Comparison of ENCODE assay signal across 27 cellular contexts in the genomic region with DNA sequence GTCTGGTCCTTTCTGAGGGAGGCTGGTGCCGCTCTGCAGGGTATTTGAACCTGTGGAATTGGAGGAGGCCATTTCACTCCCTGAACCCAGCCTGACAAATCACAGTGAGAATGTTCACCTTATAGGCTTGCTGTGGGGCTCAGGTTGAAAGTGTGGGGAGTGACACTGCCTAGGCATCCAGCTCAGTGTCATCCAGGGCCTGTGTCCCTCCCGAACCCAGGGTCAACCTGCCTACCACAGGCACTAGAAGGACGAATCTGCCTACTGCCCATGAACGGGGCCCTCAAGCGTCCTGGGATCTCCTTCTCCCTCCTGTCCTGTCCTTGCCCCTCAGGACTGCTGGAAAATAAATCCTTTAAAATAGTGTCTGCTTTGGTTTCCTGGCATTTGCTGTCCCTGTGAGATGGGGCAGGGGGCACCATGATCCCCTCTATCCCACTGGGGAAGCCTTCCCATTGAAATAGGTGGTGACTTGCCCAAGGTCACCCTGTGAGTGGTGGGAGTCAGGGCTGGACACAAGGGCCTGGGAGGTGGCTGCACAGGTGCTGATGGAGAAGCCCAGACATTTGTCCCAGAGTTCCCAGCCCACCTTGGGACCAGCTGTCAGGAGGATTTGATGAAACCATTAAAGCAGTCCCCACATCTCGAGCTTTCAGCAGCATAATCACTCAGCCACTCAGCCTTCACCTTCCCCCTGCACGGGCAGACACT. TPM values are rescaled to one million over a fixed set of nuclear protein-coding genes. Genes with fewer than 3 reads are reported as not detected.
DNase-seq lines count a peak whose midpoint lies in the region; ATAC-seq and TF ChIP-seq lines count a peak whose summit lies in the region.
"Had no signal": no experiment of that assay in that cellular context is flagged by ENCODE, and none has a peak within 500 bp of the region (broad histone marks: within the 10 kb centered on the region; RNA-seq: fewer than 3 reads in every experiment).

No MANE protein-coding gene starts in this region.

- ATAC-seq in GM19455 (IDR thresholded peaks at IDR 0.05; ENCODE audit: unreplicated experiment) = no peak

- H3K4me3 Mint-ChIP-seq in activated CD4-positive, alpha-beta T cell treated with anti-CD3 and anti-CD28 coated beads, Interleukin-2, amount 10 ng/mL, durations not matched to agents 7 days and 5 days = no peak overlapping the region
- H3K4me3 Mint-ChIP-seq in progenitor cell of endocrine pancreas (ENCODE audit: low read depth) = no peak overlapping the region
- H3K4me3 Mint-ChIP-seq: CD4-positive, alpha-beta T cell had no signal

- no peak overlapping the region for H2AFZ ChIP-seq in GM23248

- no peak overlapping the region for H3K9ac ChIP-seq in GM23248
- H3K9ac ChIP-seq: SK-N-SH had no signal

- CTCF ChIA-PET in activated CD4-positive, alpha-beta T cell treated with anti-CD3 and anti-CD28 coated beads, Interleukin-2, amount 10 ng/mL, durations not matched to agents 7 days and 5 days (lab: Charles Lee) = no interaction called here

- H3K36me3 Mint-ChIP-seq in activated CD4-positive, alpha-beta T cell treated with anti-CD3 and anti-CD28 coated beads, Interleukin-2, amount 10 ng/mL, durations not matched to agents 7 days and 5 days (ENCODE audit: low read depth) = no peaks in the 10 kb centered on the region
- H3K36me3 Mint-ChIP-seq in progenitor cell of endocrine pancreas (ENCODE audit: insufficient read depth) = no peaks in the 10 kb centered on the region

- no peaks in the 10 kb centered on the region for H3K36me3 ChIP-seq in GM23248 (ENCODE audit: low read depth)
- H3K36me3 ChIP-seq: HAP-1, MG63 had no signal

- TF ChIP-seq CTCF in progenitor cell of endocrine pancreas (IDR thresholded peaks at IDR 0.05; ENCODE audit: unreplicated experiment) = no peak

- H3K27ac ChIP-seq in GM23248 = no peak overlapping the region
- H3K27ac ChIP-seq: HL-60 had no signal

- POLR2A ChIA-PET in activated CD4-positive, alpha-beta T cell treated with anti-CD3 and anti-CD28 coated beads, Interleukin-2, amount 10 ng/mL, durations not matched to agents 7 days and 5 days (lab: Charles Lee) = no interaction called here

- H3K4me2 ChIP-seq in GM23248 (ENCODE audit: unreplicated experiment) = no peak overlapping the region
- H3K4me2 ChIP-seq: SK-N-SH had no signal

- no peaks in the 10 kb centered on the region for H3K79me2 ChIP-seq in GM23248 (ENCODE audit: insufficient read depth)

- no peaks in the 10 kb centered on the region for H4K20me1 ChIP-seq in GM23248 (ENCODE audit: insufficient read depth)

- H3K27me3 ChIP-seq in GM23248 (replicated peaks; ENCODE audit: insufficient read depth) = peaks cover 31% of the 10 kb centered on the region

- no peaks in the 10 kb centered on the region for H3K4me1 ChIP-seq in GM23248 (ENCODE audit: insufficient read depth)
- H3K4me1 ChIP-seq: Caco-2, HAP-1 had no signal

- H3K9me2 ChIP-seq in GM23248 (ENCODE audit: insufficient read depth) = no peaks in the 10 kb centered on the region
- H3K9me2 ChIP-seq: SK-N-SH had no signal

- peak; percentile 23 for TF ChIP-seq POLR2A in GM15510 (IDR thresholded peaks at IDR 0.05; ENCODE audit: borderline replicate concordance, extremely low read depth, insufficient read length)

- peak overlapping the region; percentile 25 for H3K27ac Mint-ChIP-seq in activated CD4-positive, alpha-beta T cell treated with anti-CD3 and anti-CD28 coated beads, Interleukin-2, amount 10 ng/mL, durations not matched to agents 7 days and 5 days
- H3K27ac Mint-ChIP-seq in progenitor cell of endocrine pancreas = no peak overlapping the region
- H3K27ac Mint-ChIP-seq: CD4-positive, alpha-beta T cell had no signal

- H3K9me3 ChIP-seq in GM23248 (ENCODE audit: low read depth) = no peaks in the 10 kb centered on the region
- H3K9me3 ChIP-seq: Caco-2, HAP-1, MG63, SK-N-SH had no signal

- no peak overlapping the region for H3K4me3 ChIP-seq in GM23248
- H3K4me3 ChIP-seq: HAP-1, MG63 had no signal

- intact Hi-C loops in posterior vena cava (cut with DNase I) = loop anchor here in 1 of 2 donors (5.0 kb wide), 1 partner anchor 34 kb away; no protein-coding TSS in a partner anchor

- 63 to 66% methylated on average over 7 of the region's 7 CpGs for WGBS in GM23248 (ENCODE audit: low coverage in 1 of 2, low lambda C conversion rate in 2 of 2, missing lambda C conversion rate in 2 of 2), 2 experiments

- H3K4me1 Mint-ChIP-seq in activated CD4-positive, alpha-beta T cell treated with anti-CD3 and anti-CD28 coated beads, Interleukin-2, amount 10 ng/mL, durations not matched to agents 7 days and 5 days = no peaks in the 10 kb centered on the region
- H3K4me1 Mint-ChIP-seq in progenitor cell of endocrine pancreas (ENCODE audit: low read depth) = peaks cover 2% of the 10 kb centered on the region

- H3K27me3 Mint-ChIP-seq in activated CD4-positive, alpha-beta T cell treated with anti-CD3 and anti-CD28 coated beads, Interleukin-2, amount 10 ng/mL, durations not matched to agents 7 days and 5 days = peaks cover 3% of the 10 kb centered on the region
- peaks cover 10% of the 10 kb centered on the region for H3K27me3 Mint-ChIP-seq in progenitor cell of endocrine pancreas

- no peak for DNase-seq in activated CD4-positive, alpha-beta T cell treated with anti-CD3 and anti-CD28 coated beads, Interleukin-2, amount 10 ng/mL, durations not matched to agents 7 days and 5 days
- no peak for DNase-seq in activated CD4-positive, alpha-beta T cell treated with anti-CD3 and anti-CD28 coated beads, Interleukin-2, amount 50 U/mL, for 1 hour
- peak; percentile 18 for DNase-seq in activated CD4-positive, CD25-positive, alpha-beta regulatory T cell treated with anti-CD3 and anti-CD28 coated beads, Interleukin-2, amount 50 U/mL, for 72 hours
- DNase-seq in posterior vena cava (ENCODE audit: low spot score) (peak; percentile 62), GM23248 (no peak), progenitor cell of endocrine pancreas (ENCODE audit: low spot score, unreplicated experiment) (no peak)
- DNase-seq: Caco-2; CD4-positive, alpha-beta T cell; DMS153; GF-D8; IMR-90; MG63; NCI-H1048; NCI-H1436; NCI-H2029 treated with DMSO at 0.1 percent for 48 hours; NCI-H2171; SHP77 treated with DMSO at 0.1 percent for 48 hours; SK-N-SH had no signal

- no peaks in the 10 kb centered on the region for H3K9me3 Mint-ChIP-seq in activated CD4-positive, alpha-beta T cell treated with anti-CD3 and anti-CD28 coated beads, Interleukin-2, amount 10 ng/mL, durations not matched to agents 7 days and 5 days
- no peaks in the 10 kb centered on the region for H3K9me3 Mint-ChIP-seq in progenitor cell of endocrine pancreas (ENCODE audit: low read depth)
- H3K9me3 Mint-ChIP-seq: CD4-positive, alpha-beta T cell had no signal

- in situ Hi-C loops in GM23248 (cut with MboI) = no loop called here

- H3F3A ChIP-seq in GM23248 (ENCODE audit: insufficient read depth) = no peaks in the 10 kb centered on the region

RNA-seq across cellular contexts. Expression of a gene that starts 6.3 kb away (rescaled TPM):
- total RNA-seq in activated CD4-positive, alpha-beta T cell treated with anti-CD3 and anti-CD28 coated beads, Interleukin-2, amount 10 ng/mL, durations not matched to agents 7 days and 5 days = not detected
- total RNA-seq in posterior vena cava (10 to 100 TPM; 36.2 to 45.2 TPM), progenitor cell of endocrine pancreas (0.53 and 0.74 TPM in 2 replicates)
- total RNA-seq in GM23248 (2014; rRNA removed; shearing (Covaris generic)) = not detected in 2 replicates
- not detected in 2 replicates for polyA plus RNA-seq in GM23248 (2016; fragmentation: Nextera tagmentation; extraction: Ambion mirVana)
- total RNA-seq: Caco-2; CD4-positive, alpha-beta T cell had no signal

RNA-seq across cellular contexts. Expression of a gene that starts 7.4 kb away (rescaled TPM):
- total RNA-seq in activated CD4-positive, alpha-beta T cell treated with anti-CD3 and anti-CD28 coated beads, Interleukin-2, amount 10 ng/mL, durations not matched to agents 7 days and 5 days = under 1 TPM; 0.50 to 0.74 TPM
- total RNA-seq in posterior vena cava = under 1 TPM; 0.19 to 0.46 TPM
- total RNA-seq in GM23248 (2014; rRNA removed; shearing (Covaris generic)) = not detected in 2 replicates
- polyA plus RNA-seq in GM23248 (2016; fragmentation: Nextera tagmentation; extraction: Ambion mirVana) = 0.10 and 0.13 TPM in 2 replicates
- total RNA-seq in progenitor cell of endocrine pancreas = not detected in 2 replicates
- total RNA-seq: A172; CD4-positive, alpha-beta T cell; Daoy; HT1080; IMR-90; RPMI7951 had no signal
- polyA plus RNA-seq: BJ, IMR-90, SK-N-SH had no signal

RNA-seq across cellular contexts. Expression of a gene that starts 38.6 kb away (rescaled TPM):
- under 1 TPM; 0.40 to 0.42 TPM for total RNA-seq in activated CD4-positive, alpha-beta T cell treated with anti-CD3 and anti-CD28 coated beads, Interleukin-2, amount 10 ng/mL, durations not matched to agents 7 days and 5 days
- total RNA-seq in posterior vena cava (not detected), progenitor cell of endocrine pancreas (not detected in 2 replicates)
- not detected in 2 replicates for total RNA-seq in GM23248 (2014; rRNA removed; shearing (Covaris generic))
- not detected in 2 replicates for polyA plus RNA-seq in GM23248 (2016; fragmentation: Nextera tagmentation; extraction: Ambion mirVana)
- total RNA-seq: Caco-2; CD4-positive, alpha-beta T cell; Daoy; HT1080; IMR-90; RPMI7951 had no signal
- polyA plus RNA-seq: BJ, IMR-90, SK-N-SH had no signal

Comparison
In these comparisons a context has a peak if more than half of its experiments do, and no peak if none do; other contexts are left out.
1. DNase-seq: peak in activated CD4-positive, CD25-positive, alpha-beta regulatory T cell treated with anti-CD3 and anti-CD28 coated beads, Interleukin-2, amount 50 U/mL, for 72 hours (single experiment) and posterior vena cava (single experiment); none in activated CD4-positive, alpha-beta T cell treated with anti-CD3 and anti-CD28 coated beads, Interleukin-2, amount 10 ng/mL, durations not matched to agents 7 days and 5 days (single experiment), activated CD4-positive, alpha-beta T cell treated with anti-CD3 and anti-CD28 coated beads, Interleukin-2, amount 50 U/mL, for 1 hour (single experiment), GM23248 (single experiment) and progenitor cell of endocrine pancreas (single experiment).
2. RNA of a gene that starts 6.3 kb away (total RNA-seq): 36.2 to 45.2 TPM in posterior vena cava; 0.53 to 0.74 TPM in progenitor cell of endocrine pancreas, not detected in activated CD4-positive, alpha-beta T cell treated with anti-CD3 and anti-CD28 coated beads, Interleukin-2, amount 10 ng/mL, durations not matched to agents 7 days and 5 days and not detected in GM23248; every median in the first group is over 10 times any median in the second.